15 cellular contexts compared by ENCODE assay signal in genomic region chrX:130080791-130081367, GRCh38. TPM values are rescaled to one million over a fixed set of nuclear protein-coding genes. Genes with fewer than 3 reads are reported as not detected.
DNase-seq lines count a peak whose midpoint lies in the region; ATAC-seq and TF ChIP-seq lines count a peak whose summit lies in the region.
"Had no signal": no experiment of that assay in that cellular context is flagged by ENCODE, and none has a peak within 500 bp of the region (broad histone marks: within the 10 kb centered on the region; RNA-seq: fewer than 3 reads in every experiment).

No MANE protein-coding gene starts in this region.

- no peaks in the 10 kb centered on the region for H3K27me3 Mint-ChIP-seq in activated T-cell treated with anti-CD3 and anti-CD28 coated beads, Interleukin-2, amount 50 U/mL, for 4 hours (ENCODE audit: low read depth)
- no peaks in the 10 kb centered on the region for H3K27me3 Mint-ChIP-seq in central memory CD8-positive, alpha-beta T cell
- peaks cover 6% of the 10 kb centered on the region for H3K27me3 Mint-ChIP-seq in endodermal cell (ENCODE audit: insufficient read depth)
- H3K27me3 Mint-ChIP-seq: activated CD8-positive, alpha-beta T cell treated with anti-CD3 and anti-CD28 coated beads for 36 hours; progenitor cell of endocrine pancreas had no signal

- H3K4me1 ChIP-seq in endodermal cell (ENCODE audit: control insufficient read depth, insufficient read depth, low read length) = no peaks in the 10 kb centered on the region

- H3K27ac Mint-ChIP-seq in central memory CD8-positive, alpha-beta T cell (ENCODE audit: low read depth) = peak overlapping the region; percentile 89
- peak overlapping the region; percentile 83 for H3K27ac Mint-ChIP-seq in stimulated activated effector memory CD8-positive, alpha-beta T cell treated with anti-CD3 and anti-CD28 coated beads, Interleukin-12 subunit alpha, Interleukin-12 subunit beta, amount 100 ng/mL, for 72 hours
- no peak overlapping the region for H3K27ac Mint-ChIP-seq in endodermal cell
- H3K27ac Mint-ChIP-seq: progenitor cell of endocrine pancreas had no signal

- H3K4me3 ChIP-seq in endodermal cell (ENCODE audit: low read length) = no peak overlapping the region

- peak overlapping the region; percentile 88 for H3K27ac ChIP-seq in KOPT-K1 (ENCODE audit: low read depth, low read length, poor library complexity, severe bottlenecking)
- no peak overlapping the region for H3K27ac ChIP-seq in endodermal cell (ENCODE audit: low read depth, low read length)
- H3K27ac ChIP-seq: KMS-11 had no signal

- no peaks in the 10 kb centered on the region for H3K27me3 ChIP-seq in endodermal cell (ENCODE audit: control insufficient read depth, insufficient read depth, low read length, poor library complexity, severe bottlenecking)
- H3K27me3 ChIP-seq: spleen had no signal

- WGBS in endodermal cell (ENCODE audit: insufficient coverage in 1 of 2, insufficient read length in 1 of 2), 2 experiments = 90% methylated on average over 7 of the region's 7 CpGs; no CpG with 5 or more reads in 1 of the 2 experiments

- H3K9me3 Mint-ChIP-seq in activated T-cell treated with anti-CD3 and anti-CD28 coated beads, Interleukin-2, amount 50 U/mL, for 4 hours = no peaks in the 10 kb centered on the region
- no peaks in the 10 kb centered on the region for H3K9me3 Mint-ChIP-seq in central memory CD8-positive, alpha-beta T cell
- no peaks in the 10 kb centered on the region for H3K9me3 Mint-ChIP-seq in stimulated activated effector memory CD8-positive, alpha-beta T cell treated with anti-CD3 and anti-CD28 coated beads, Interleukin-12 subunit alpha, Interleukin-12 subunit beta, amount 100 ng/mL, for 72 hours
- H3K9me3 Mint-ChIP-seq in endodermal cell = peaks cover 42% of the 10 kb centered on the region
- H3K9me3 Mint-ChIP-seq: activated CD8-positive, alpha-beta T cell treated with anti-CD3 and anti-CD28 coated beads for 36 hours had no signal

- H3K4me3 Mint-ChIP-seq in activated T-cell treated with anti-CD3 and anti-CD28 coated beads, Interleukin-2, amount 50 U/mL, for 4 hours = peak overlapping the region; percentile 55
- no peak overlapping the region for H3K4me3 Mint-ChIP-seq in central memory CD8-positive, alpha-beta T cell
- H3K4me3 Mint-ChIP-seq in stimulated activated effector memory CD8-positive, alpha-beta T cell treated with anti-CD3 and anti-CD28 coated beads, Interleukin-12 subunit alpha, Interleukin-12 subunit beta, amount 100 ng/mL, for 72 hours = peak overlapping the region; percentile 62
- H3K4me3 Mint-ChIP-seq in endodermal cell = no peak overlapping the region

- peaks cover 55% of the 10 kb centered on the region for H3K4me1 Mint-ChIP-seq in activated T-cell treated with anti-CD3 and anti-CD28 coated beads, Interleukin-2, amount 50 U/mL, for 4 hours (ENCODE audit: low read depth)
- peaks cover 46% of the 10 kb centered on the region for H3K4me1 Mint-ChIP-seq in central memory CD8-positive, alpha-beta T cell
- H3K4me1 Mint-ChIP-seq in stimulated activated effector memory CD8-positive, alpha-beta T cell treated with anti-CD3 and anti-CD28 coated beads, Interleukin-12 subunit alpha, Interleukin-12 subunit beta, amount 100 ng/mL, for 72 hours = peaks cover 56% of the 10 kb centered on the region
- H3K4me1 Mint-ChIP-seq in endodermal cell = peaks cover 10% of the 10 kb centered on the region

- H3K9ac ChIP-seq in endodermal cell (ENCODE audit: extremely low read depth, low read length, poor library complexity, severe bottlenecking) = no peak overlapping the region
- H3K9ac ChIP-seq: KMS-11 had no signal

- DNase-seq in activated T-cell treated with anti-CD3 and anti-CD28 coated beads, Interleukin-2, amount 50 U/mL, for 4 hours = no peak
- no peak for DNase-seq in activated T-cell treated with anti-CD3 and anti-CD28 coated beads, Interleukin-2, amount 50 U/mL, for 48 hours
- no peak for DNase-seq in central memory CD8-positive, alpha-beta T cell (ENCODE audit: low spot score in 2 of 2)
- DNase-seq in stimulated activated effector memory CD8-positive, alpha-beta T cell treated with anti-CD3 and anti-CD28 coated beads, Interleukin-12 subunit alpha, Interleukin-12 subunit beta, amount 100 ng/mL, for 72 hours (ENCODE audit: low spot score in 2 of 2) = no peak
- DNase-seq in NCI-H146 treated with DMSO at 0.1 percent for 48 hours (lab: John Stamatoyannopoulos, UW; ENCODE audit: unreplicated experiment) (no peak), GM10266 (ENCODE audit: extremely low spot score) (no peak), endodermal cell (no peak)
- DNase-seq: activated CD8-positive, alpha-beta T cell treated with anti-CD3 and anti-CD28 coated beads for 36 hours; effector CD4-positive, alpha-beta T cell; NCI-H1436; spleen; stimulated activated naive CD4-positive, alpha-beta T cell treated with Interleukin-2 at 50 U/mL for 16 hours had no signal

- H3K36me3 ChIP-seq in KOPT-K1 (ENCODE audit: insufficient read depth, low read length) (no peaks in the 10 kb centered on the region; the same call in 1 of the 2 replicates), endodermal cell (ENCODE audit: control insufficient read depth, insufficient read depth, low read length) (no peaks in the 10 kb centered on the region)

- peaks cover under 1% of the 10 kb centered on the region for H3K36me3 Mint-ChIP-seq in activated T-cell treated with anti-CD3 and anti-CD28 coated beads, Interleukin-2, amount 50 U/mL, for 4 hours (ENCODE audit: insufficient read depth)
- H3K36me3 Mint-ChIP-seq in central memory CD8-positive, alpha-beta T cell (ENCODE audit: insufficient read depth) = peaks cover 15% of the 10 kb centered on the region
- H3K36me3 Mint-ChIP-seq in stimulated activated effector memory CD8-positive, alpha-beta T cell treated with anti-CD3 and anti-CD28 coated beads, Interleukin-12 subunit alpha, Interleukin-12 subunit beta, amount 100 ng/mL, for 72 hours = peaks cover 71% of the 10 kb centered on the region
- no peaks in the 10 kb centered on the region for H3K36me3 Mint-ChIP-seq in endodermal cell (ENCODE audit: low read depth)

- ATAC-seq in activated T-cell treated with anti-CD3 and anti-CD28 coated beads, Interleukin-2, amount 50 U/mL, for 4 hours = no peak
- ATAC-seq in central memory CD8-positive, alpha-beta T cell (replicated peaks; ENCODE audit: extremely low read depth, poor library complexity, severe bottlenecking) = no peak
- ATAC-seq in stimulated activated effector memory CD8-positive, alpha-beta T cell treated with anti-CD3 and anti-CD28 coated beads, Interleukin-12 subunit alpha, Interleukin-12 subunit beta, amount 100 ng/mL, for 72 hours = no peak
- ATAC-seq: activated CD8-positive, alpha-beta T cell treated with anti-CD3 and anti-CD28 coated beads for 36 hours had no signal

- H3K9me3 ChIP-seq in KOPT-K1 (ENCODE audit: insufficient read depth, low read length, poor library complexity, severe bottlenecking) (no peaks in the 10 kb centered on the region), endodermal cell (ENCODE audit: control insufficient read depth, low read length) (no peaks in the 10 kb centered on the region)
- H3K9me3 ChIP-seq: spleen had no signal

- no peak for TF ChIP-seq CTCF in GM10266 (IDR thresholded peaks at IDR 0.05; ENCODE audit: control insufficient read depth, insufficient read depth, low read depth, missing control alignments)
- no peak for TF ChIP-seq CTCF in endodermal cell (conservative IDR thresholded peaks at IDR 0.05)

RNA-seq across cellular contexts. Expression of gene ELF4, which starts 29.4 kb away (rescaled TPM):
- total RNA-seq in activated T-cell treated with anti-CD3 and anti-CD28 coated beads, Interleukin-2, amount 50 U/mL, for 4 hours = 10 to 100 TPM; 22.7 to 26.5 (median 23.0) TPM
- total RNA-seq in endodermal cell = 1 to 10 TPM; 2.8 to 3.8 TPM
- polyA plus RNA-seq in endodermal cell (2013, experiment 1 of 2) = 1.9 TPM
- polyA plus RNA-seq in endodermal cell (2013, experiment 2 of 2) = 1.9 TPM

Comparison
In these comparisons a context has a peak if more than half of its experiments do, and no peak if none do; other contexts are left out.
1. H3K4me3 Mint-ChIP-seq: peak in activated T-cell treated with anti-CD3 and anti-CD28 coated beads, Interleukin-2, amount 50 U/mL, for 4 hours (single experiment) and stimulated activated effector memory CD8-positive, alpha-beta T cell treated with anti-CD3 and anti-CD28 coated beads, Interleukin-12 subunit alpha, Interleukin-12 subunit beta, amount 100 ng/mL, for 72 hours (single experiment); none in central memory CD8-positive, alpha-beta T cell (single experiment) and endodermal cell (single experiment).
2. RNA of gene ELF4, which starts 29.4 kb away (total RNA-seq): 22.7 to 26.5 TPM in activated T-cell treated with anti-CD3 and anti-CD28 coated beads, Interleukin-2, amount 50 U/mL, for 4 hours; 2.8 to 3.8 TPM in endodermal cell; every median in the first group is over 4 times any median in the second.